ENCODE assay signal across 27 cellular contexts in the genomic region with DNA sequence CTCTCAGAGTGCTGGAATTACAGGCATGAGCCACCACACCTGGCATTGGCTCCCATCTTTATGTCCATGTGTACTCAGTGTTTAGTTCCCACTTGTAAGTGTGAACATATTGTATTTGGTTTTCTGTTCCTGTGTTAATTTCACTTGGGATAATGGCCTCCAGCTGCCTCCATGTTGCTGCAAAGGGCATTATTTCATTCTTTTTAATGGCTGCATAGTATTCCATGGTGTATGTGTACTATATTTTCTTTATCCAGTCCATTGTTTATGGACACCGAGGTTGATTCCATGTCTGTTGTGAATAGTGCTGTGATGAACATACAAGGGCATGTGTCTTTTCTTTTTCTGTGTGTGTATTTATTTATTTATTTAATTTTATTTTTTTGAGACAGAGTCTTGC.
"Had no signal": no experiment of that assay in that cellular context is flagged by ENCODE, and none has a peak within 500 bp of the region (broad histone marks: within the 10 kb centered on the region; RNA-seq: fewer than 3 reads in every experiment).

No MANE protein-coding gene starts in this region.

- H3K4me3 ChIP-seq: colonic mucosa, coronary artery, dorsolateral prefrontal cortex, esophagus muscularis mucosa, esophagus squamous epithelium, gastrocnemius medialis, gastroesophageal sphincter had no signal

- H3K27me3 ChIP-seq: colonic mucosa, dorsolateral prefrontal cortex, esophagus muscularis mucosa, esophagus squamous epithelium, foreskin keratinocyte, gastrocnemius medialis, gastroesophageal sphincter had no signal

- H3K4me3 Mint-ChIP-seq: dendritic cell treated with granulocyte-macrophage colony-stimulating factor and Interleukin-4, amounts not matched to agents 40 ng/mL and 50 ng/mL, for 4 days; effector memory CD8-positive, alpha-beta T cell; endodermal cell had no signal

- H3K27ac ChIP-seq: colonic mucosa, coronary artery, epithelial cell of prostate, esophagus muscularis mucosa, esophagus squamous epithelium, foreskin keratinocyte, gastrocnemius medialis, gastroesophageal sphincter had no signal

- H3K36me3 ChIP-seq: colonic mucosa, esophagus muscularis mucosa, esophagus squamous epithelium, gastrocnemius medialis, gastroesophageal sphincter had no signal

- H3K4me1 ChIP-seq: colonic mucosa had no signal

- H3K9me3 ChIP-seq: colonic mucosa, esophagus muscularis mucosa, esophagus squamous epithelium, gastrocnemius medialis, gastroesophageal sphincter had no signal

- H3K9me3 Mint-ChIP-seq: dendritic cell treated with granulocyte-macrophage colony-stimulating factor and Interleukin-4, amounts not matched to agents 40 ng/mL and 50 ng/mL, for 4 days; effector memory CD8-positive, alpha-beta T cell; endodermal cell had no signal

- ATAC-seq: effector memory CD8-positive, alpha-beta T cell; esophagus mucosa; foreskin keratinocyte; gastrocnemius medialis; gastroesophageal sphincter had no signal

- FAIRE-seq: colon, endometrium, endothelial cell of umbilical vein, frontal cortex had no signal

- DNase-seq: colonic mucosa; cortex of kidney; dermis blood vessel endothelial cell; dorsolateral prefrontal cortex; effector CD4-positive, alpha-beta T cell; effector CD8-positive, alpha-beta T cell; effector memory CD4-positive, alpha-beta T cell; effector memory CD8-positive, alpha-beta T cell; endodermal cell; erythroblast; esophagus squamous epithelium; foreskin fibroblast; foreskin keratinocyte; foreskin melanocyte; gastrocnemius medialis; glutamatergic neuron; head of caudate nucleus had no signal

- H3K27ac Mint-ChIP-seq: dendritic cell treated with granulocyte-macrophage colony-stimulating factor and Interleukin-4, amounts not matched to agents 40 ng/mL and 50 ng/mL, for 4 days; effector memory CD8-positive, alpha-beta T cell; endodermal cell had no signal

- H3K27me3 Mint-ChIP-seq: effector memory CD8-positive, alpha-beta T cell had no signal
